ENCODE assay signal across 8 cellular contexts in the genomic region with DNA sequence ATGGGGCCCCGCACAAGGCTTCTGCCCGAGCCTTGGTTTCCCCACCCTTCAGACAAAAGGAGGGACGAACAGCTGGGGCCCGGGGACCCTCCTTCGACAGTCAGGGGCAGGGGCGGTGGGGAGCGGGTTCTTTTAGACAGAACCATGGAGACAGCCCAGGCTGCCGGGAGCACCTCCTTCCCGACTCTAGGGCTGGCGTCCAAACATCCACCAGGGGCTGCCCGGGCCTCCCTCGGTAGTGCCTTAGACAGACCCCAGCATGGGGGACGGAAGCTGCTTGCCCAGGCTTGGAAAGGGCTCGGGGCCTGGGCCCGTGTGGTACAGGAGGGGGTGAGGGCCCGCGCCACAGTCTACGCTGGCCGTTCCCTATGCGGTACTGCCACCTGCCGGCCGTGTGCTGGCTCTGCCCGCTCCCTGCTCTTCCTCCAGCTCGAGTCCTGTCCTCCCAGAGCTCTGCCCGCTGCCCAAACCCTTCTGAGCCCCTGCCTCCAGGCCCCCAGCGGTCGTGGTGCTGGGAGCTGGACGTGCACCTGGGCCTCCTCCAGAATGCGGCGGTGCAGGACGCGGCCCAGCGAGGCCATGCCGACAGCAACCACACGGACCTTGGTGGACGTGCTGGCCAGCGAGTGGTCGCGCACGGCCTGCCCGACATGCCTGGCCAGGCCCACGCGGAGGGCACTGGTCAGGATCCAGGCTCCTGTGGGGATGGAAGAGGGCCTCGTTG. TPM values are rescaled to one million over a fixed set of nuclear protein-coding genes. Genes with fewer than 3 reads are reported as not detected.
DNase-seq lines count a peak whose midpoint lies in the region; ATAC-seq and TF ChIP-seq lines count a peak whose summit lies in the region.

No MANE protein-coding gene starts in this region.

- no peaks in the 10 kb centered on the region for H3K9me3 Mint-ChIP-seq in CD8-positive, alpha-beta T cell
- H3K9me3 Mint-ChIP-seq in MCF 10A (ENCODE audit: unreplicated experiment) = no peaks in the 10 kb centered on the region

- peaks cover 3% of the 10 kb centered on the region for H3K27me3 ChIP-seq in CD8-positive, alpha-beta T cell (ENCODE audit: insufficient read depth, low read length)

- no TSS peak for BruUV-seq in MCF 10A (replicated peaks; lab: Mats Ljungman, UMichigan)

- TF ChIP-seq CTCF in CD8-positive, alpha-beta T cell (IDR thresholded peaks at IDR 0.05) = peak; percentile 83
- TF ChIP-seq CTCF in VCaP (conservative IDR thresholded peaks at IDR 0.05) = peak; percentile 92
- peak; percentile 93 for TF ChIP-seq CTCF in MCF 10A (IDR thresholded peaks at IDR 0.05; ENCODE audit: unreplicated experiment)

- no peak overlapping the region for H3K27ac Mint-ChIP-seq in CD8-positive, alpha-beta T cell
- H3K27ac Mint-ChIP-seq in MCF 10A (ENCODE audit: low read depth, unreplicated experiment) = no peak overlapping the region

- H3K27me3 Mint-ChIP-seq in CD8-positive, alpha-beta T cell (ENCODE audit: low read depth) = no peaks in the 10 kb centered on the region
- H3K27me3 Mint-ChIP-seq in MCF 10A (ENCODE audit: insufficient read depth, unreplicated experiment) = no peaks in the 10 kb centered on the region

- peaks cover 14% of the 10 kb centered on the region for H3K4me1 ChIP-seq in CD8-positive, alpha-beta T cell (ENCODE audit: insufficient read depth, low read length)

- H3K36me3 ChIP-seq in CD8-positive, alpha-beta T cell (ENCODE audit: insufficient read depth, low read length) = no peaks in the 10 kb centered on the region

- H3K27ac ChIP-seq in CD8-positive, alpha-beta T cell (ENCODE audit: low read depth, low read length) = no peak overlapping the region
- H3K27ac ChIP-seq in VCaP = peak overlapping the region; percentile 35; the same call in 1 of the 2 replicates

- no peaks in the 10 kb centered on the region for H3K9me3 ChIP-seq in CD8-positive, alpha-beta T cell (ENCODE audit: low read length)

- peak; percentile 52 to 84 (median 68) for DNase-seq in CD8-positive, alpha-beta T cell
- DNase-seq in HCEC 1CT = peak; percentile 52
- DNase-seq in NCI-H2107 treated with DMSO at 0.1 percent for 48 hours (lab: John Stamatoyannopoulos, UW; ENCODE audit: unreplicated experiment) = peak; percentile 14
- peak; percentile 64 for DNase-seq in MCF 10A (ENCODE audit: unreplicated experiment)
- peak; percentile 73 for DNase-seq in inferior parietal cortex (ENCODE audit: extremely low spot score)
- DNase-seq in stimulated activated CD4-positive, alpha-beta T cell treated with anti-CD3 and anti-CD28 coated beads, Interleukin-12 subunit alpha, Interleukin-12 subunit beta, amount 100 ng/mL, for 4 hours = peak; percentile 74

- H3K4me3 Mint-ChIP-seq in CD8-positive, alpha-beta T cell = no peak overlapping the region
- no peak overlapping the region for H3K4me3 Mint-ChIP-seq in MCF 10A (ENCODE audit: unreplicated experiment)

- H3K36me3 Mint-ChIP-seq in CD8-positive, alpha-beta T cell = no peaks in the 10 kb centered on the region
- H3K36me3 Mint-ChIP-seq in MCF 10A (ENCODE audit: insufficient read depth, unreplicated experiment) = no peaks in the 10 kb centered on the region

- POLR2A ChIA-PET in CD8-positive, alpha-beta T cell (lab: Charles Lee) = interaction anchor here (0.9 to 3.6 kb wide), 4 partner anchors 21 to 121 kb away, joined by 3 to 29 read pairs (median 3); a partner anchor contains a TSS
- POLR2A ChIA-PET in MCF 10A (lab: Yijun Ruan, JAX) = interaction anchor here (0.6 to 2.7 kb wide), 4 partner anchors 21 to 1170 kb away, joined by 3 to 14 read pairs (median 4); a partner anchor contains a TSS

- no peak overlapping the region for H3K4me3 ChIP-seq in CD8-positive, alpha-beta T cell (ENCODE audit: low read depth, low read length)

- peaks cover 4% of the 10 kb centered on the region for H3K4me1 Mint-ChIP-seq in CD8-positive, alpha-beta T cell (ENCODE audit: low read depth)
- H3K4me1 Mint-ChIP-seq in MCF 10A (ENCODE audit: insufficient read depth, unreplicated experiment) = no peaks in the 10 kb centered on the region

- ATAC-seq in CD8-positive, alpha-beta T cell = peak; percentile 94
- ATAC-seq in HG03342 (IDR thresholded peaks at IDR 0.05; ENCODE audit: unreplicated experiment) = no peak

- CTCF ChIA-PET in CD8-positive, alpha-beta T cell (lab: Charles Lee) = interaction anchor here (0.6 to 13.3 kb wide), 62 partner anchors 9 to 768 kb away, joined by 3 to 338 read pairs (median 5); a partner anchor contains a TSS
- CTCF ChIA-PET in MCF 10A (lab: Yijun Ruan, JAX) = interaction anchor here (0.5 to 7.5 kb wide), 60 partner anchors 7 to 1047 kb away, joined by 3 to 240 read pairs (median 4); a partner anchor contains a TSS

- intact Hi-C loops in CD8-positive, alpha-beta T cell (cut with DNase I, micrococcal nuclease) = loop anchor here (1.0 kb wide), 4 partner anchors 115 to 254 kb away; no protein-coding TSS in a partner anchor
- intact Hi-C loops in MCF 10A (cut with micrococcal nuclease) = loop anchor here (1.0 kb wide), 1 partner anchor 254 kb away; no protein-coding TSS in a partner anchor

RNA-seq across cellular contexts. Expression of a gene that starts 20.1 kb away (rescaled TPM):
- total RNA-seq in CD8-positive, alpha-beta T cell = 10 to 100 TPM; 48.8 to 49.5 TPM
- total RNA-seq in MCF 10A (2022) = 69.9 and 70.3 TPM in 2 replicates

RNA-seq across cellular contexts. Expression of a gene that starts 23.6 kb away (rescaled TPM):
- under 1 TPM; 0.60 to 0.64 TPM for total RNA-seq in CD8-positive, alpha-beta T cell
- total RNA-seq in MCF 10A (2022) = not detected in 2 replicates

RNA-seq across cellular contexts. Expression of a gene that starts 24.1 kb away (rescaled TPM):
- 10 to 100 TPM; 24.9 to 25.7 TPM for total RNA-seq in CD8-positive, alpha-beta T cell
- not detected in 2 replicates for total RNA-seq in MCF 10A (2022)

RNA-seq across cellular contexts. Expression of a gene that starts 43.6 kb away (rescaled TPM):
- 100 to 1,000 TPM; 165 to 166 TPM for total RNA-seq in CD8-positive, alpha-beta T cell
- total RNA-seq in MCF 10A (2022) = 183 and 187 TPM in 2 replicates

Comparison
In these comparisons a context has a peak if more than half of its experiments do, and no peak if none do; other contexts are left out.
1. DNase-seq: peak in every context shown above with its lines; median percentile 74 in stimulated activated CD4-positive, alpha-beta T cell treated with anti-CD3 and anti-CD28 coated beads, Interleukin-12 subunit alpha, Interleukin-12 subunit beta, amount 100 ng/mL, for 4 hours; 73 in inferior parietal cortex; 68 in CD8-positive, alpha-beta T cell; 64 in MCF 10A; 52 in HCEC 1CT; 14 in NCI-H2107 treated with DMSO at 0.1 percent for 48 hours.
2. RNA of a gene that starts 24.1 kb away (total RNA-seq): 24.9 to 25.7 TPM in CD8-positive, alpha-beta T cell; not detected in MCF 10A; every median in the first group is over 10 times any median in the second.
3. Peak in every context shown above with its lines, with median percentiles within 50 percentile points of each other: CTCF ChIP-seq.